ENCODE assay signal across 10 cellular contexts in the genomic region with DNA sequence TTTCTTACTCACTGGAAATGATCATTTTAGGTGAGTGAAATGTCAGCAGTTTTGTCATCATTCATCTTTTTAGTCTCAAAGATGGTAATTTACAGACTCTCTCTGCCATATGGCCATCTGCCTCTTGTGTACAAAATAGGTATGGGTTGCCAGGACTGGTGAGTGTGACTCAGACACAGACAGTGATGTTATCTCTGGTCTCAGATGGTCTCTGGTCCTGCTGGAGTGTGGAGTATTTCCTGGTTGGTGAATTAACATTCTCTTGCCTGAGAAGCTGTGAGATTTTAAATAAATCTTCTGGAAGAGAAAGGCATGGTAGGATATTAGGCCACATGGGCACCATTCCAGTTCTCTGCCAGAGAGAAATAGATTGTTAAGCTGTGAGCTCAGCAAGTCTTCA.
DNase-seq lines count a peak whose midpoint lies in the region; ATAC-seq, FAIRE-seq and TF ChIP-seq lines count a peak whose summit lies in the region.
"Had no signal": no experiment of that assay in that cellular context is flagged by ENCODE, and none has a peak within 500 bp of the region (broad histone marks: within the 10 kb centered on the region; RNA-seq: fewer than 3 reads in every experiment).

No MANE protein-coding gene starts in this region.

- peak overlapping the region; percentile 56 for H3K27ac Mint-ChIP-seq in astrocyte (ENCODE audit: unreplicated experiment)
- H3K27ac Mint-ChIP-seq: activated T-helper 2 cell treated with anti-CD3 and anti-CD28 coated beads, Interferon-gamma antibody, Interleukin-2, Interleukin-4, amounts not matched to agents 10 μg/mL and 5 μg/mL and 100 μg/mL, durations not matched to agents 14 hours and 24 hours and 36 hours; nephron progenitor cell had no signal

- no peaks in the 10 kb centered on the region for H3K4me1 ChIP-seq in astrocyte (ENCODE audit: insufficient read depth, low read length)

- no peak overlapping the region for H3K27ac ChIP-seq in astrocyte (ENCODE audit: low read depth, low read length)

- intact Hi-C loops in Right ventricle myocardium superior (cut with DNase I): no loop called here

- peaks cover 7% of the 10 kb centered on the region for H3K9me3 Mint-ChIP-seq in astrocyte (ENCODE audit: unreplicated experiment)
- H3K9me3 Mint-ChIP-seq: activated T-helper 2 cell treated with anti-CD3 and anti-CD28 coated beads, Interferon-gamma antibody, Interleukin-2, Interleukin-4, amounts not matched to agents 10 μg/mL and 5 μg/mL and 100 μg/mL, durations not matched to agents 14 hours and 24 hours and 36 hours had no signal

- H3K9ac ChIP-seq in astrocyte (ENCODE audit: low read length): no peak overlapping the region

- no peak overlapping the region for H2AFZ ChIP-seq in astrocyte (ENCODE audit: low read depth, low read length)

- peaks cover 4% of the 10 kb centered on the region for H3K4me1 Mint-ChIP-seq in astrocyte (ENCODE audit: low read depth, unreplicated experiment)
- H3K4me1 Mint-ChIP-seq: nephron progenitor cell had no signal

- H3K4me2 ChIP-seq in astrocyte (ENCODE audit: low read length): no peak overlapping the region

- no peaks in the 10 kb centered on the region for H3K36me3 Mint-ChIP-seq in astrocyte (ENCODE audit: low read depth, unreplicated experiment)

- no peak overlapping the region for H3K4me3 Mint-ChIP-seq in astrocyte (ENCODE audit: unreplicated experiment)
- H3K4me3 Mint-ChIP-seq: nephron progenitor cell had no signal

- H3K9me3 ChIP-seq in astrocyte (ENCODE audit: insufficient read depth, low read depth, low read length): no peaks in the 10 kb centered on the region

- H3K36me3 ChIP-seq in BJ (ENCODE audit: control insufficient read depth, insufficient read depth, low read length) (no peaks in the 10 kb centered on the region), astrocyte (ENCODE audit: insufficient read depth, low read length) (no peaks in the 10 kb centered on the region)

- DNase-seq in BJ (ENCODE audit: low read depth) (peak; percentile 57), HTR-8/SVneo (ENCODE audit: insufficient read length, low spot score) (peak; percentile 64), astrocyte (ENCODE audit: low read depth) (peak; percentile 90), islet precursor cell (peak; percentile 94), occipital lobe (lab: John Stamatoyannopoulos, UW) (no peak), Right ventricle myocardium superior (no peak)
- DNase-seq in activated effector memory CD4-positive, alpha-beta T cell treated with Interleukin-2 at 50 U/mL for 16 hours: no peak
- DNase-seq: nephron progenitor cell had no signal

- ATAC-seq in Right ventricle myocardium superior (ENCODE audit: poor library complexity): no peak
- ATAC-seq in HG02642 (IDR thresholded peaks at IDR 0.05; ENCODE audit: poor library complexity, unreplicated experiment): no peak

- CTCF ChIA-PET in BJ (lab: Yijun Ruan, JAX): interaction anchor here (1.0 kb wide), 1 partner anchor 13 kb away, joined by 3 read pairs; no protein-coding TSS in a partner anchor

- H3K79me2 ChIP-seq in astrocyte (ENCODE audit: insufficient read depth, low read length): no peaks in the 10 kb centered on the region

- FAIRE-seq in HTR-8/SVneo (lab: Jason Lieb, UNC) (peak; percentile 84), astrocyte (lab: Jason Lieb, UNC) (peak; percentile 34)

- TF ChIP-seq CTCF in BJ (IDR thresholded peaks at IDR 0.05; ENCODE audit: insufficient read depth, low read depth, low read length) (no peak), astrocyte (IDR thresholded peaks at IDR 0.05; ENCODE audit: insufficient read depth, low read depth, low read length) (no peak)

- no peaks in the 10 kb centered on the region for H3K27me3 Mint-ChIP-seq in astrocyte (ENCODE audit: low read depth, unreplicated experiment)

- POLR2A ChIA-PET in BJ (lab: Charles Lee): no interaction called here

- H4K20me1 ChIP-seq in astrocyte (ENCODE audit: insufficient read depth, low read length): no peaks in the 10 kb centered on the region

- H3K4me3 ChIP-seq in BJ (ENCODE audit: low read depth, low read length): no peak overlapping the region
- no peak overlapping the region for H3K4me3 ChIP-seq in astrocyte (ENCODE audit: insufficient read depth, low read depth, low read length)

- H3K27me3 ChIP-seq in BJ (ENCODE audit: control insufficient read depth, insufficient read depth, low read length): no peaks in the 10 kb centered on the region
- H3K27me3 ChIP-seq in astrocyte (ENCODE audit: insufficient read depth, low read length): no peaks in the 10 kb centered on the region

Comparison
In these comparisons a context has a peak if more than half of its experiments do, and no peak if none do; other contexts are left out.
1. DNase-seq: peak in BJ (single experiment), HTR-8/SVneo (single experiment), astrocyte (single experiment) and islet precursor cell (single experiment); none in occipital lobe (single experiment), Right ventricle myocardium superior (single experiment) and activated effector memory CD4-positive, alpha-beta T cell treated with Interleukin-2 at 50 U/mL for 16 hours (single experiment).